ENCODE assay signal across 1 cellular context in genomic region chr6:30730611-30731435, GRCh38.
TF ChIP-seq lines count a peak whose summit lies in the region.

No MANE protein-coding gene starts in this region.

TF ChIP-seq in HepG2, 621 proteins besides CTCF, POLR2A, EP300 and RAD21 (continues in another document):
- TF ChIP-seq ZNF232 (CRISPR knock-in tag; IDR thresholded peaks at IDR 0.05; ENCODE audit: borderline replicate concordance) (0 out of 2 replicates have a peak, but pooled peaks have one; percentile 46), ZNF574 (CRISPR knock-in tag; IDR thresholded peaks at IDR 0.05) (peak; percentile 60; the same call in 1 of the 2 replicates), ZNF33B (CRISPR knock-in tag; IDR thresholded peaks at IDR 0.05) (no peak), RFX5 (IDR thresholded peaks at IDR 0.05; ENCODE audit: low read depth, low read length) (no peak), ZNF543 (CRISPR knock-in tag; IDR thresholded peaks at IDR 0.05) (no peak), HNRNPLL (IDR thresholded peaks at IDR 0.05; ENCODE audit: low read depth, low read length, poor library complexity, severe bottlenecking) (peak; percentile 36), TFDP1 (CRISPR knock-in tag; IDR thresholded peaks at IDR 0.05; ENCODE audit: borderline replicate concordance) (peak; percentile 43; the same call in 1 of the 2 replicates), ZHX2 (IDR thresholded peaks at IDR 0.05; ENCODE audit: low read depth) (peak; percentile 46; the same call in 1 of the 2 replicates), ZHX2 (CRISPR knock-in tag; IDR thresholded peaks at IDR 0.05; ENCODE audit: borderline replicate concordance) (no peak), ZNF18 (CRISPR knock-in tag; IDR thresholded peaks at IDR 0.05; ENCODE audit: insufficient replicate concordance) (no peak), ZBTB4 (CRISPR knock-in tag; IDR thresholded peaks at IDR 0.05; ENCODE audit: borderline replicate concordance) (peak; percentile 99), HDAC1 (CRISPR knock-in tag; IDR thresholded peaks at IDR 0.05) (no peak), SPEN (CRISPR knock-in tag; IDR thresholded peaks at IDR 0.05; ENCODE audit: low read depth) (peak; percentile 51; the same call in 1 of the 2 replicates), ZNF646 (CRISPR knock-in tag; IDR thresholded peaks at IDR 0.05) (no peak), ZSCAN9 (CRISPR knock-in tag; IDR thresholded peaks at IDR 0.05; ENCODE audit: borderline replicate concordance) (no peak), RBM39 (IDR thresholded peaks at IDR 0.05; ENCODE audit: low read depth, low read length, poor library complexity, severe bottlenecking) (peak; percentile 30), KDM3A (CRISPR knock-in tag; IDR thresholded peaks at IDR 0.05; ENCODE audit: low read depth) (peak; percentile 82), NCOR1 (IDR thresholded peaks at IDR 0.05; ENCODE audit: borderline replicate concordance, low read length) (no peak), ZSCAN25 (CRISPR knock-in tag; IDR thresholded peaks at IDR 0.05) (0 out of 2 replicates have a peak, but pooled peaks have one; percentile 42), YEATS2 (CRISPR knock-in tag; IDR thresholded peaks at IDR 0.05; ENCODE audit: borderline replicate concordance) (no peak), SP1 (IDR thresholded peaks at IDR 0.05) (no peak), SP1 (CRISPR knock-in tag; IDR thresholded peaks at IDR 0.05) (no peak), RXRB (CRISPR knock-in tag; IDR thresholded peaks at IDR 0.05; ENCODE audit: borderline replicate concordance) (peak; percentile 35; the same call in 1 of the 2 replicates), LCORL (IDR thresholded peaks at IDR 0.05) (no peak), LCORL (CRISPR knock-in tag; IDR thresholded peaks at IDR 0.05) (0 out of 2 replicates have a peak, but pooled peaks have one; percentile 25), SMC3 (IDR thresholded peaks at IDR 0.05; ENCODE audit: low read length) (peak; percentile 37; the same call in 1 of the 2 replicates), ZFYVE20 (CRISPR knock-in tag; IDR thresholded peaks at IDR 0.05; ENCODE audit: borderline replicate concordance, low read depth) (no peak), LRRFIP1 (CRISPR knock-in tag; conservative IDR thresholded peaks at IDR 0.05) (no peak), SOX6 (IDR thresholded peaks at IDR 0.05) (no peak), SOX6 (CRISPR knock-in tag; IDR thresholded peaks at IDR 0.05) (no peak), ZBTB21 (CRISPR knock-in tag; IDR thresholded peaks at IDR 0.05) (no peak), KDM2A (CRISPR knock-in tag; IDR thresholded peaks at IDR 0.05; ENCODE audit: borderline replicate concordance, low read depth) (0 out of 2 replicates have a peak, but pooled peaks have one; percentile 18), ZNF343 (CRISPR knock-in tag; IDR thresholded peaks at IDR 0.05) (0 out of 2 replicates have a peak, but pooled peaks have one; percentile 31)
